ENCODE assay signal across 1 cellular context in the genomic region with DNA sequence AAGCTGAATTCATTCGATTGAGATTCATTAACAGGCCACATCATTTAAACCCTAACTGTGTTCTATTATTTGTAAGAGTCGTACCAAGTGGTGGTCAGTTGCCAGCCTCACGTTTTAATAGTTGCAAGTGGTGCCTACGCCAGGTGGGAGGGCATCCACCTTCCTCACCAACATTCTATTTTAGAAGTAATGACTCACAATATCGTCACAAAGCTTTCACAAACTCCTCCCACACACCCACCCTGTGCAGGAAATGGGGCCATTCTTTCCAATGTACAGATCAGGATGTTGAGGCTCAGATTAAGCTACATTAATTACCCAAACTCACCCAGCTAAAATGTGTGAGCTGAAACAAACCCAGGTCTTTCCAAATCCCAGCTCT.
A peak's percentile ranks its signal among the peaks of the same experiment; 100 is the strongest.
TF ChIP-seq lines count a peak whose summit lies in the region.

No MANE protein-coding gene starts in this region.

TF ChIP-seq in K562, 482 proteins besides CTCF, POLR2A, EP300 and RAD21 (continued from another document):
- TF ChIP-seq PCBP1 (IDR thresholded peaks at IDR 0.05; ENCODE audit: low read depth, low read length, poor library complexity, severe bottlenecking) (no peak), FOSL1 (tag; conservative IDR thresholded peaks at IDR 0.05) (peak; percentile 64), RBM25 (IDR thresholded peaks at IDR 0.05; ENCODE audit: low read depth, low read length, severe bottlenecking) (peak; percentile 83), KDM1A (IDR thresholded peaks at IDR 0.05) (peak in 1 of 2 experiments; percentile 34; a peak in 1 of 4 replicates), EGR1 (conservative IDR thresholded peaks at IDR 0.05) (peak; percentile 58), RHOXF2B (CRISPR knock-in tag; conservative IDR thresholded peaks at IDR 0.05) (no peak), NCOA2 (IDR thresholded peaks at IDR 0.05; ENCODE audit: partially characterized antibody in 2 of 2) (no peak), ATF2 (CRISPR knock-in tag; IDR thresholded peaks at IDR 0.05) (no peak), HDAC1 (IDR thresholded peaks at IDR 0.05) (no peak), CCNT2 (IDR thresholded peaks at IDR 0.05; ENCODE audit: borderline replicate concordance, extremely low read depth, insufficient read length, low read depth, low read length) (no peak), CREM (IDR thresholded peaks at IDR 0.05; ENCODE audit: low read depth) (peak; percentile 23; the same call in 1 of the 2 replicates)
TF ChIP-seq in K562: peak in this region for 10.
